In genomic region chr20:43187476-43188233, GRCh38 we compare ENCODE assay signal across 2 cellular contexts.
TF ChIP-seq lines count a peak whose summit lies in the region.

No MANE protein-coding gene starts in this region.

TF ChIP-seq in A549, 52 proteins besides CTCF, POLR2A, EP300 and RAD21 (continued from another document):
- TF ChIP-seq REST (IDR thresholded peaks at IDR 0.05): peak; percentile 95
- TF ChIP-seq RNF2 (IDR thresholded peaks at IDR 0.05; ENCODE audit: borderline replicate concordance, low read depth): no peak
- no peak for TF ChIP-seq JUN (IDR thresholded peaks at IDR 0.05)
- TF ChIP-seq MAX (IDR thresholded peaks at IDR 0.05): no peak
TF ChIP-seq in A549: peak in this region for 2.

TF ChIP-seq in WTC11, 78 proteins besides CTCF, POLR2A, EP300 and RAD21 (continued from another document):
- TF ChIP-seq PRDM15 (CRISPR knock-in tag; IDR thresholded peaks at IDR 0.05): peak; percentile 90
